8 cellular contexts compared by ENCODE assay signal in the genomic region with DNA sequence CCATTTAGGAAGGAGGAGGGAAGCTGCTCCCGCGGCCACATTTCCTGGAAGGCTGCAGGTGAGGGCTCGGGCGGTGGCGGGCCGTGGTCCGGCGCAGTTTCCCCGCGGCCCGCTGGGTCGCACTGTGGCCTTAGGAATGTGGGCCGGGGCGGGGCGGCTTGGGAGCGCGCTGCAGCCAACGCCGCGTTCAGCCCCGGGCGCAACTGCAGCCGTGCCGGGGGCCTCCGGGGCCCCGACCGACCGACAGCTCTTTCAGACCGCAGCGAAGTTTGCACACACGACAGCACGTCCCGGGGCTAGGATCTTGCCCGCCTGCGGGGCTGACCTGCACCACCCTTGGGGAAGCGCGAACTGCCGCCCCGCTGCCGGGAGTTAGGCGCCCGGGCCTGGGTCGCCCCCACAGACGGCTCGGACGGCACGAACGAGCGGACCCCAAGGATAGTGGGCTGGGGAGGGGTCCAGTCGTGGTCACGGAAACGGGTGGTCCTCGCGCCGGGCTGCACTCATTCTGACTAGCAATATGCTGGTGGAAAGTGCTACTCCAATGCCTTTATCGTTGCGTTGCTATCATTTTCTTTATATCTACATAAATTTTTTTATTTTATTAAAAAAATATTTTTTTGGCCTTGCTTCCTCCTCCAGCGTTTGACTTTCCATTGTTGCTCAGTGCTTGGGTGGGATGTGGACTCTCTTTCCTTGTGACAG.
A peak's percentile ranks its signal among the peaks of the same experiment; 100 is the strongest.
DNase-seq lines count a peak whose midpoint lies in the region; ATAC-seq and TF ChIP-seq lines count a peak whose summit lies in the region.

No MANE protein-coding gene starts in this region.

- H3K9me3 ChIP-seq in muscle layer of colon (ENCODE audit: low read length), result no peaks in the 10 kb centered on the region

- H3K4me3 ChIP-seq in BJ (ENCODE audit: low read depth, low read length) (peak overlapping the region; percentile 58), muscle layer of colon (ENCODE audit: low read depth in 1 of 2, low read length in 2 of 2) (peak overlapping the region; percentile 23 to 54)

- peak; percentile 99 for ATAC-seq in activated T-cell treated with anti-CD3 and anti-CD28 coated beads, Interleukin-2, amount 50 U/mL, for 72 hours (replicated peaks in 1 of 2)
- ATAC-seq in HG03571 (IDR thresholded peaks at IDR 0.05; ENCODE audit: unreplicated experiment), result no peak

- H3K9ac ChIP-seq in muscle layer of colon (ENCODE audit: low read length), result no peak overlapping the region

- POLR2A ChIA-PET in BJ (lab: Charles Lee), result interaction anchor here (0.6 kb wide), 1 partner anchor 288 kb away, joined by 5 read pairs; no protein-coding TSS in a partner anchor
- POLR2A ChIA-PET in HEK293T (lab: Yijun Ruan, JAX), result interaction anchor here (0.8 kb wide), 1 partner anchor 289 kb away, joined by 5 read pairs; no protein-coding TSS in a partner anchor

- peaks cover 7% of the 10 kb centered on the region for H3K4me1 Mint-ChIP-seq in activated T-cell treated with anti-CD3 and anti-CD28 coated beads, Interleukin-2, amount 50 U/mL, for 72 hours (ENCODE audit: low read depth)

- no peak overlapping the region for H3K27ac Mint-ChIP-seq in activated T-cell treated with anti-CD3 and anti-CD28 coated beads, Interleukin-2, amount 50 U/mL, for 72 hours

- H3K36me3 Mint-ChIP-seq in activated T-cell treated with anti-CD3 and anti-CD28 coated beads, Interleukin-2, amount 50 U/mL, for 72 hours (ENCODE audit: insufficient read depth in 2 of 2), result no peaks in the 10 kb centered on the region

- H3K4me3 Mint-ChIP-seq in activated T-cell treated with anti-CD3 and anti-CD28 coated beads, Interleukin-2, amount 50 U/mL, for 72 hours, result peak overlapping the region; percentile 80 to 82

- H3K27me3 ChIP-seq in BJ (ENCODE audit: control insufficient read depth, insufficient read depth, low read length) (no peaks in the 10 kb centered on the region), muscle layer of colon (ENCODE audit: control insufficient read depth in 1 of 2, insufficient read depth in 2 of 2, low read length in 2 of 2) (peaks cover 0 to 15% of the 10 kb centered on the region in 2 donors)

- DNase-seq in BJ (ENCODE audit: low read depth) (no peak), HEK293T (ENCODE audit: extremely low spot score) (peak; percentile 87), OCI-M1 (lab: John Stamatoyannopoulos, UW) (peak; percentile 33), fibroblast of gingiva (ENCODE audit: low read depth) (peak; percentile 34)
- peak; percentile 70 to 81 for DNase-seq in activated T-cell treated with anti-CD3 and anti-CD28 coated beads, Interleukin-2, amount 50 U/mL, for 72 hours
- peak; percentile 45 for DNase-seq in stimulated activated CD8-positive, alpha-beta memory T cell treated with anti-CD3 and anti-CD28 coated beads, Interleukin-4, amount 100 ng/mL, for 24 hours (ENCODE audit: low read depth)

- no peak overlapping the region for H3K27ac ChIP-seq in muscle layer of colon (ENCODE audit: low read depth, low read length)

- peak; percentile 72 for TF ChIP-seq CTCF in BJ (IDR thresholded peaks at IDR 0.05; ENCODE audit: insufficient read depth, low read depth, low read length)

- peaks cover 16% of the 10 kb centered on the region for H3K27me3 Mint-ChIP-seq in activated T-cell treated with anti-CD3 and anti-CD28 coated beads, Interleukin-2, amount 50 U/mL, for 72 hours (ENCODE audit: low read depth)

- no peaks in the 10 kb centered on the region for H3K4me1 ChIP-seq in muscle layer of colon (ENCODE audit: insufficient read depth, low read length)

- H3K36me3 ChIP-seq in BJ (ENCODE audit: control insufficient read depth, insufficient read depth, low read length) (no peaks in the 10 kb centered on the region), muscle layer of colon (ENCODE audit: insufficient read depth, low read length) (no peaks in the 10 kb centered on the region)

- peaks cover 0 to 1% of the 10 kb centered on the region in 2 donors for H3K9me3 Mint-ChIP-seq in activated T-cell treated with anti-CD3 and anti-CD28 coated beads, Interleukin-2, amount 50 U/mL, for 72 hours

- CTCF ChIA-PET in BJ (lab: Yijun Ruan, JAX) (interaction anchor here (0.6 to 6.9 kb wide), 26 partner anchors 12 to 596 kb away, joined by 3 to 263 read pairs (median 3); no protein-coding TSS in a partner anchor), HEK293T (lab: Yijun Ruan, JAX) (interaction anchor here (0.6 to 3.4 kb wide), 12 partner anchors 9 to 574 kb away, joined by 3 to 29 read pairs (median 4); no protein-coding TSS in a partner anchor)

TF ChIP-seq in HEK293T, 16 proteins besides CTCF, POLR2A, EP300 and RAD21:
- TF ChIP-seq, protein P1, sequence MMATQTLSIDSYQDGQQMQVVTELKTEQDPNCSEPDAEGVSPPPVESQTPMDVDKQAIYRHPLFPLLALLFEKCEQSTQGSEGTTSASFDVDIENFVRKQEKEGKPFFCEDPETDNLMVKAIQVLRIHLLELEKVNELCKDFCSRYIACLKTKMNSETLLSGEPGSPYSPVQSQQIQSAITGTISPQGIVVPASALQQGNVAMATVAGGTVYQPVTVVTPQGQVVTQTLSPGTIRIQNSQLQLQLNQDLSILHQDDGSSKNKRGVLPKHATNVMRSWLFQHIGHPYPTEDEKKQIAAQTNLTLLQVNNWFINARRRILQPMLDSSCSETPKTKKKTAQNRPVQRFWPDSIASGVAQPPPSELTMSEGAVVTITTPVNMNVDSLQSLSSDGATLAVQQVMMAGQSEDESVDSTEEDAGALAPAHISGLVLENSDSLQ (IDR thresholded peaks at IDR 0.05), result no peak
- no peak for TF ChIP-seq ELF4 (IDR thresholded peaks at IDR 0.05)
- no peak for TF ChIP-seq CTBP1 (IDR thresholded peaks at IDR 0.05; ENCODE audit: borderline replicate concordance)
- TF ChIP-seq FOXK2 (IDR thresholded peaks at IDR 0.05), result no peak
- TF ChIP-seq HDGF (IDR thresholded peaks at IDR 0.05; ENCODE audit: borderline replicate concordance), result no peak
- TF ChIP-seq NFRKB (IDR thresholded peaks at IDR 0.05), result no peak
- TF ChIP-seq FOXM1 (IDR thresholded peaks at IDR 0.05; ENCODE audit: borderline replicate concordance), result no peak
- TF ChIP-seq FOXA1 (IDR thresholded peaks at IDR 0.05), result no peak
- TF ChIP-seq TARDBP (IDR thresholded peaks at IDR 0.05), result no peak
- no peak for TF ChIP-seq SUZ12 (IDR thresholded peaks at IDR 0.05)
- no peak for TF ChIP-seq BHLHE40 (IDR thresholded peaks at IDR 0.05; ENCODE audit: borderline replicate concordance)
